15 cellular contexts compared by ENCODE assay signal in genomic region chr6:19416811-19417210, GRCh38.
DNase-seq lines count a peak whose midpoint lies in the region; ATAC-seq and TF ChIP-seq lines count a peak whose summit lies in the region.
"Had no signal": no experiment of that assay in that cellular context is flagged by ENCODE, and none has a peak within 500 bp of the region (broad histone marks: within the 10 kb centered on the region; RNA-seq: fewer than 3 reads in every experiment).

No MANE protein-coding gene starts in this region.

- peaks cover 53% of the 10 kb centered on the region for H3K4me1 ChIP-seq in PC-3 (ENCODE audit: insufficient read depth, low read length)
- H3K4me1 ChIP-seq: BLaER1 had no signal

- H4K20me1 ChIP-seq in PC-3 (ENCODE audit: low read length) = no peaks in the 10 kb centered on the region
- H4K20me1 ChIP-seq: BLaER1 had no signal

- H3K27ac ChIP-seq in PC-3 (ENCODE audit: low read length) = peak overlapping the region; percentile 89
- peak overlapping the region; percentile 85 for H3K27ac ChIP-seq in epithelial cell of prostate
- H3K27ac ChIP-seq: BLaER1 had no signal

- H3K36me3 Mint-ChIP-seq in Calu3 (ENCODE audit: insufficient read depth, unreplicated experiment) = peaks cover 5% of the 10 kb centered on the region
- H3K36me3 Mint-ChIP-seq: CD14-positive monocyte; CD4-positive, alpha-beta memory T cell had no signal

- H3K27ac Mint-ChIP-seq in Calu3 (ENCODE audit: unreplicated experiment) = peak overlapping the region; percentile 79
- H3K27ac Mint-ChIP-seq: CD14-positive monocyte; CD4-positive, alpha-beta memory T cell had no signal

- no peaks in the 10 kb centered on the region for H3K79me2 ChIP-seq in PC-3 (ENCODE audit: low read length)

- H3K9me2 ChIP-seq in PC-3 (replicated peaks; ENCODE audit: low read length) = no peaks in the 10 kb centered on the region

- H3K9me3 Mint-ChIP-seq in Calu3 (ENCODE audit: low read depth, unreplicated experiment) = peaks cover 7% of the 10 kb centered on the region

- no peaks in the 10 kb centered on the region for H3K9me3 ChIP-seq in PC-3 (ENCODE audit: low read length)
- H3K9me3 ChIP-seq: BLaER1 had no signal

- peaks cover 10% of the 10 kb centered on the region for H3F3A ChIP-seq in PC-3 (ENCODE audit: low read length, unreplicated experiment)

- no peaks in the 10 kb centered on the region for H3K36me3 ChIP-seq in PC-3 (ENCODE audit: low read depth, low read length)
- H3K36me3 ChIP-seq: BLaER1 had no signal

- TF ChIP-seq CTCF in Calu3 (IDR thresholded peaks at IDR 0.05; ENCODE audit: unreplicated experiment) (no peak), PC-3 (conservative IDR thresholded peaks at IDR 0.05; ENCODE audit: low read depth, low read length) (no peak), GM20000 (IDR thresholded peaks at IDR 0.05; ENCODE audit: extremely low read depth, missing control alignments) (no peak)

- no peak overlapping the region for H3K4me3 ChIP-seq in PC-3 (ENCODE audit: low read length)
- H3K4me3 ChIP-seq: BLaER1 had no signal

- no peak overlapping the region for H2AFZ ChIP-seq in PC-3 (ENCODE audit: low read length)

- H3K4me1 Mint-ChIP-seq in Calu3 (ENCODE audit: low read depth, unreplicated experiment) = peaks cover 41% of the 10 kb centered on the region
- H3K4me1 Mint-ChIP-seq: CD14-positive monocyte; CD4-positive, alpha-beta memory T cell had no signal

- no peak overlapping the region for H3K4me3 Mint-ChIP-seq in Calu3 (ENCODE audit: low read depth, unreplicated experiment)
- H3K4me3 Mint-ChIP-seq: CD14-positive monocyte; CD4-positive, alpha-beta memory T cell had no signal

- CTCF ChIA-PET in Calu3 (lab: Charles Lee) = no interaction called here
- CTCF ChIA-PET in PC-3 (lab: Charles Lee) = no interaction called here

- DNase-seq in Calu3 (no peak), PC-3 (peak; percentile 20), epithelial cell of prostate (ENCODE audit: low read depth, low spot score) (no peak), kidney tubule cell (ENCODE audit: low spot score) (peak; percentile 13), NCI-H1417 treated with DMSO at 0.1 percent for 48 hours (lab: John Stamatoyannopoulos, UW) (no peak), GM20000 (ENCODE audit: low spot score) (no peak)
- DNase-seq: 8988T; CD4-positive, alpha-beta memory T cell; DMS79 treated with DMSO at 0.1 percent for 48 hours; GF-D8; GOT3; H7 had no signal

- intact Hi-C loops in Calu3 (cut with micrococcal nuclease; ENCODE audit: unreplicated experiment) = loop anchor here (10.0 kb wide), 2 partner anchors 388 to 638 kb away; no protein-coding TSS in a partner anchor
- intact Hi-C loops in PC-3 (cut with micrococcal nuclease) = loop anchor here (1.0 to 5.0 kb wide), 3 partner anchors 27 to 85 kb away; no protein-coding TSS in a partner anchor

- POLR2A ChIA-PET in PC-3 (lab: Charles Lee; ENCODE audit: unreplicated experiment) = no interaction called here

- BruUV-seq in Calu3 (replicated peaks; lab: Mats Ljungman, UMichigan) (no TSS peak), PC-3 (replicated peaks; lab: Mats Ljungman, UMichigan) (no TSS peak)

- no peaks in the 10 kb centered on the region for H3K27me3 Mint-ChIP-seq in Calu3 (ENCODE audit: unreplicated experiment)
- H3K27me3 Mint-ChIP-seq: CD4-positive, alpha-beta memory T cell had no signal

- peak overlapping the region; percentile 52 for H3K4me2 ChIP-seq in PC-3 (ENCODE audit: low read length)
- H3K4me2 ChIP-seq: BLaER1 had no signal

- peak overlapping the region; percentile 31; the same call in 1 of the 2 replicates for H3K9ac ChIP-seq in PC-3 (ENCODE audit: low read length)
- H3K9ac ChIP-seq: BLaER1 had no signal

- no peak for ATAC-seq in PC-3
- ATAC-seq in GM18861 (IDR thresholded peaks at IDR 0.05; ENCODE audit: unreplicated experiment) = no peak

- H3K27me3 ChIP-seq in PC-3 (ENCODE audit: low read length) = no peaks in the 10 kb centered on the region
- H3K27me3 ChIP-seq: BLaER1 had no signal

Comparison
In these comparisons a context has a peak if more than half of its experiments do, and no peak if none do; other contexts are left out.
1. DNase-seq: peak in PC-3 (single experiment) and kidney tubule cell (single experiment); none in Calu3 (single experiment), epithelial cell of prostate (single experiment), NCI-H1417 treated with DMSO at 0.1 percent for 48 hours (single experiment) and GM20000 (single experiment).